Comparison of ENCODE assay signal across 8 cellular contexts in genomic region chr15:33310481-33311311, GRCh38. TPM values are rescaled to one million over a fixed set of nuclear protein-coding genes. Genes with fewer than 3 reads are reported as not detected.
DNase-seq lines count a peak whose midpoint lies in the region; ATAC-seq and TF ChIP-seq lines count a peak whose summit lies in the region.

Gene RYR3 (plus strand): TSS chr15:33310967. CDS start chr15:33311046, 79 bp downstream.

- H2AK5ac ChIP-seq in mesenchymal stem cell (ENCODE audit: low read length, severe bottlenecking): no peak within 1 kb of the TSS

- H3K36me3 ChIP-seq in mesenchymal stem cell (ENCODE audit: control insufficient read depth in 1 of 2, insufficient read depth in 2 of 2, low read depth in 1 of 2, low read length in 2 of 2) (no peaks in the 10 kb centered on the region), tibial artery (no peaks in the 10 kb centered on the region)

- H4K91ac ChIP-seq in mesenchymal stem cell (ENCODE audit: low read length): no peak within 1 kb of the TSS

- H3K9ac ChIP-seq in mesenchymal stem cell (ENCODE audit: low read length): no peak within 1 kb of the TSS

- H3K18ac ChIP-seq in mesenchymal stem cell (ENCODE audit: low read depth in 1 of 2, low read length in 2 of 2): no peak within 1 kb of the TSS

- H3K4me2 ChIP-seq in mesenchymal stem cell (ENCODE audit: low read length, poor library complexity, severe bottlenecking): peak within 1 kb of the TSS; percentile 89

- no peak within 1 kb of the TSS for H3K4ac ChIP-seq in mesenchymal stem cell (ENCODE audit: low read depth in 1 of 2, low read length in 2 of 2)

- ATAC-seq in GM21576 (IDR thresholded peaks at IDR 0.05; ENCODE audit: unreplicated experiment): no peak

- WGBS in mesenchymal stem cell: 0% methylated on average over 45 of the region's 84 CpGs

- peak within 1 kb of the TSS; percentile 74 for H2AFZ ChIP-seq in mesenchymal stem cell (ENCODE audit: low read depth, low read length)

- H2BK5ac ChIP-seq in mesenchymal stem cell (ENCODE audit: low read depth, low read length, poor library complexity, severe bottlenecking): no peak within 1 kb of the TSS

- peaks cover 2% of the 10 kb centered on the region for H3K79me1 ChIP-seq in mesenchymal stem cell (replicated peaks; ENCODE audit: low read length, poor library complexity, severe bottlenecking)

- no peak within 1 kb of the TSS for H2BK15ac ChIP-seq in mesenchymal stem cell (ENCODE audit: low read depth, poor library complexity, severe bottlenecking)

- H3K4me1 ChIP-seq in mesenchymal stem cell (ENCODE audit: control insufficient read depth, insufficient read depth, low read depth, low read length) (peaks cover 17% of the 10 kb centered on the region), tibial artery (peaks cover 0 to 14% (median 9%) of the 10 kb centered on the region in 4 donors)

- H3K27me3 ChIP-seq in mesenchymal stem cell (ENCODE audit: control insufficient read depth in 1 of 2, insufficient read depth in 1 of 2, low read length in 2 of 2) (peaks cover 44 to 89% of the 10 kb centered on the region in 2 experiments), tibial artery (no peaks in the 10 kb centered on the region)

- intact Hi-C loops in tibial artery (cut with DNase I; ENCODE audit: low total_unique reads): no loop called here

- no peak for TF ChIP-seq CTCF in tibial artery (IDR thresholded peaks at IDR 0.05)

- peak within 1 kb of the TSS in 1 of 2 experiments; percentile 49 for H3K23ac ChIP-seq in mesenchymal stem cell (ENCODE audit: low read length in 2 of 2)

- H3K14ac ChIP-seq in mesenchymal stem cell (ENCODE audit: low read length in 2 of 2): no peak within 1 kb of the TSS

- no peak within 1 kb of the TSS for H3K27ac ChIP-seq in mesenchymal stem cell (ENCODE audit: low read length, poor library complexity, severe bottlenecking)
- H3K27ac ChIP-seq in tibial artery: peak within 1 kb of the TSS; percentile 47 to 71

- DNase-seq in NCI-H345 (lab: John Stamatoyannopoulos, UW) (peak; percentile 30), NCI-H345 treated with DMSO at 0.1 percent for 48 hours (lab: John Stamatoyannopoulos, UW; ENCODE audit: unreplicated experiment) (no peak), cerebellum (ENCODE audit: low spot score) (no peak), mesenchymal stem cell (peak; percentile 4), tibial artery (peak; percentile 27 to 73), amniotic stem cell (lab: John Stamatoyannopoulos, UW) (no peak), T-helper 9 cell (no peak)

- no peak within 1 kb of the TSS for H4K8ac ChIP-seq in mesenchymal stem cell (ENCODE audit: low read length)

- H2BK12ac ChIP-seq in mesenchymal stem cell (ENCODE audit: low read length in 2 of 2): no peak within 1 kb of the TSS

- no peaks in the 10 kb centered on the region for H3K9me3 ChIP-seq in mesenchymal stem cell (ENCODE audit: control insufficient read depth, low read length)
- no peaks in the 10 kb centered on the region for H3K9me3 ChIP-seq in tibial artery

- peak within 1 kb of the TSS in 1 of 2 experiments; percentile 71 for H3K4me3 ChIP-seq in mesenchymal stem cell (ENCODE audit: insufficient read depth in 1 of 2, low read depth in 1 of 2, low read length in 2 of 2)
- H3K4me3 ChIP-seq in tibial artery: peak within 1 kb of the TSS; percentile 56 to 70

- H2BK120ac ChIP-seq in mesenchymal stem cell (ENCODE audit: low read depth, low read length): no peak within 1 kb of the TSS

RNA-seq across cellular contexts. Expression of gene RYR3, which starts in this region (rescaled TPM):
- 62.5 TPM for total RNA-seq in cerebellum
- polyA plus RNA-seq in mesenchymal stem cell (2013, experiment 1 of 2): 0.01 TPM
- polyA plus RNA-seq in mesenchymal stem cell (2013, experiment 2 of 2): not detected

Comparison
In these comparisons a context has a peak if more than half of its experiments do, and no peak if none do; other contexts are left out.
1. DNase-seq: peak in NCI-H345 (single experiment), mesenchymal stem cell (single experiment) and tibial artery (2 of 2); none in NCI-H345 treated with DMSO at 0.1 percent for 48 hours (single experiment), cerebellum (single experiment), amniotic stem cell (single experiment) and T-helper 9 cell (single experiment).